25 cellular contexts compared by ENCODE assay signal in genomic region chr19:28880735-28881401, GRCh38.
"Had no signal": no experiment of that assay in that cellular context is flagged by ENCODE, and none has a peak within 500 bp of the region (broad histone marks: within the 10 kb centered on the region; RNA-seq: fewer than 3 reads in every experiment).

No MANE protein-coding gene starts in this region.

- ATAC-seq: activated CD4-positive, CD25-positive, alpha-beta regulatory T cell treated with anti-CD3 and anti-CD28 coated beads, Interleukin-2, amount 50 U/mL, for 24 hours; activated T-cell treated with anti-CD3 and anti-CD28 coated beads, Interleukin-2, amount 50 U/mL, for 72 hours; gastroesophageal sphincter; heart left ventricle; left ventricle myocardium superior; mucosa of descending colon; right lobe of liver; stimulated activated memory B cell treated with anti-CD40 and anti-IgM and Interleukin-4, amounts not matched to agents 10 μg/mL and 1 μg/mL and 100 μg/mL, for 72 hours; T-helper 17 cell had no signal

- FAIRE-seq: bronchial epithelial cell, islet of Langerhans had no signal

- H3K27me3 ChIP-seq: colonic mucosa, dorsolateral prefrontal cortex, esophagus squamous epithelium, heart left ventricle, right lobe of liver, transverse colon, vagina had no signal

- H3K27ac ChIP-seq: colonic mucosa, dorsolateral prefrontal cortex, esophagus squamous epithelium, gastroesophageal sphincter, heart left ventricle, right lobe of liver, skin epidermis, stomach, transverse colon, vagina had no signal

- H3K36me3 ChIP-seq: colonic mucosa, esophagus squamous epithelium, gastroesophageal sphincter, heart left ventricle, right lobe of liver, stomach, transverse colon, vagina had no signal

- H3K9me3 ChIP-seq: colonic mucosa, esophagus squamous epithelium, gastroesophageal sphincter, heart left ventricle, mucosa of descending colon, right lobe of liver, stomach, transverse colon, vagina had no signal

- DNase-seq: activated CD4-positive, alpha-beta memory T cell treated with anti-CD3 and anti-CD28 coated beads, Interleukin-2, amount 10 ng/mL, durations not matched to agents 7 days and 5 days; activated CD4-positive, alpha-beta T cell treated with anti-CD3 and anti-CD28 coated beads, Interleukin-2, amount 10 ng/mL, durations not matched to agents 24 days and 14 days; activated effector memory CD4-positive, alpha-beta T cell treated with Interleukin-2 at 50 U/mL for 16 hours; activated naive CD4-positive, alpha-beta T cell treated with anti-CD3 and anti-CD28 coated beads for 36 hours; activated T-cell treated with anti-CD3 and anti-CD28 coated beads, Interleukin-2, amount 50 U/mL, for 72 hours; amygdala; colonic mucosa; dorsolateral prefrontal cortex; esophagus squamous epithelium; heart left ventricle; left ventricle myocardium superior; mucosa of descending colon; occipital lobe; right lobe of liver; stimulated activated CD4-positive, alpha-beta T cell treated with anti-CD3 and anti-CD28 coated beads, Interleukin-2, amount 100 ng/mL, for 24 hours; stomach; T-helper 17 cell; transverse colon had no signal

- H3K4me1 ChIP-seq: colonic mucosa, esophagus squamous epithelium, right lobe of liver had no signal

- H3K4me3 ChIP-seq: colonic mucosa, dorsolateral prefrontal cortex, esophagus squamous epithelium, gastroesophageal sphincter, heart left ventricle, mucosa of descending colon, right lobe of liver, skin epidermis, stomach, transverse colon, vagina had no signal
